Comparison of ENCODE assay signal across 10 cellular contexts in the genomic region with DNA sequence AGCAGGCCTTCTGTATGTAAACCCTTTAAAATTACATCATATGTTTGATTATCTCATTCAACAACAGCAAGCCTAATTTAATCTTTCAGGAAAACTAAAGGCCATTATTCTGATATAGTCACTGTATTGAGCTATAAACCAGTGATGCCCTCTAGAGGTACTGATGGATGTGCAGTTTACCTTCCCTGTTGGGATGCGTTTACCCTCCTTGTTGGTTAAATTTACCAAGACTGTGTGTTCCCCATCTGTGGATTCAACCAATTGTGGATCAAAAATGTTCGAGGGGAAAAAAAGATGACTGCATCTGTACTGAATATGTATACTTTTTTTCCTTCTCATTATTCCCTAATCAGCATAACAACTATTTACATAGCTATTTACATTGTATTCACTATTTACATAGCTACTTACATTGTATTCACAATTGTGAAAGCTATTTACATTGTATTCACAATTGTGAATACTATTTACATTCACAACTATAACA. TPM values are rescaled to one million over a fixed set of nuclear protein-coding genes. Genes with fewer than 3 reads are reported as not detected.
DNase-seq lines count a peak whose midpoint lies in the region; ATAC-seq and TF ChIP-seq lines count a peak whose summit lies in the region.
"Had no signal": no experiment of that assay in that cellular context is flagged by ENCODE, and none has a peak within 500 bp of the region (broad histone marks: within the 10 kb centered on the region; RNA-seq: fewer than 3 reads in every experiment).

No MANE protein-coding gene starts in this region.

- BruUV-seq in mammary epithelial cell (replicated peaks; lab: Mats Ljungman, UMichigan): no TSS peak

- H3K79me2 ChIP-seq in mammary epithelial cell (ENCODE audit: insufficient read depth, low read length): peaks cover 36% of the 10 kb centered on the region

- no peaks in the 10 kb centered on the region for H3K4me1 ChIP-seq in mammary epithelial cell (ENCODE audit: insufficient read depth, low read length)
- H3K4me1 ChIP-seq: thyroid gland had no signal

- no peaks in the 10 kb centered on the region for H3K9me3 ChIP-seq in mammary epithelial cell (replicated peaks; ENCODE audit: insufficient read depth, low read length)
- H3K9me3 ChIP-seq: thyroid gland had no signal

- no peaks in the 10 kb centered on the region for H4K20me1 ChIP-seq in mammary epithelial cell (ENCODE audit: insufficient read depth, low read length)

- peak; percentile 38 for DNase-seq in NCI-H1092 treated with DMSO at 0.1 percent for 48 hours (lab: John Stamatoyannopoulos, UW)
- no peak for DNase-seq in NCI-H1092 (lab: John Stamatoyannopoulos, UW)
- DNase-seq in NCI-H1105 (lab: John Stamatoyannopoulos, UW): peak; percentile 8
- no peak for DNase-seq in mammary epithelial cell
- peak; percentile 30 for DNase-seq in midbrain (lab: John Stamatoyannopoulos, UW)
- no peak for DNase-seq in iPS-NIHi11 (ENCODE audit: low spot score)
- no peak for DNase-seq in activated T-cell treated with anti-CD3 and anti-CD28 coated beads for 4 hours
- DNase-seq: thyroid gland had no signal

- in situ Hi-C loops in mammary epithelial cell (cut with MboI; ENCODE audit: low sequenced_read_pairs in 2 of 2): no loop called here

- H3K27me3 Mint-ChIP-seq in activated T-helper 17 cell treated with anti-CD3 and anti-CD28 coated beads, Interleukin-2, amount 50 U/mL, for 72 hours: no peaks in the 10 kb centered on the region

- TF ChIP-seq CTCF in mammary epithelial cell (conservative IDR thresholded peaks at IDR 0.05 in 1 of 2, IDR thresholded peaks at IDR 0.05 in 1 of 2; ENCODE audit: extremely low read depth in 1 of 2, insufficient read depth in 1 of 2, low read depth in 1 of 2, low read length in 2 of 2): peak; percentile 30 to 42

- no peak overlapping the region for H3K27ac ChIP-seq in mammary epithelial cell (ENCODE audit: insufficient read depth, low read depth, low read length)
- H3K27ac ChIP-seq: thyroid gland had no signal

- peaks cover 4% of the 10 kb centered on the region for H3K9me3 Mint-ChIP-seq in activated T-helper 17 cell treated with anti-CD3 and anti-CD28 coated beads, Interleukin-2, amount 50 U/mL, for 72 hours

- intact Hi-C loops in mammary epithelial cell (cut with micrococcal nuclease): loop anchor here (1.0 kb wide), 1 partner anchor 786 kb away; no protein-coding TSS in a partner anchor

- no peak for ATAC-seq in activated T-helper 17 cell treated with anti-CD3 and anti-CD28 coated beads, Interleukin-2, amount 50 U/mL, for 72 hours (replicated peaks)

- H3K4me1 Mint-ChIP-seq in activated T-helper 17 cell treated with anti-CD3 and anti-CD28 coated beads, Interleukin-2, amount 50 U/mL, for 72 hours: peaks cover 16% of the 10 kb centered on the region

- no peak overlapping the region for H3K4me3 ChIP-seq in mammary epithelial cell (replicated peaks in 1 of 3; ENCODE audit: insufficient read depth in 1 of 3, low read depth in 2 of 3, low read length in 3 of 3)
- H3K4me3 ChIP-seq: thyroid gland had no signal

- dilution Hi-C loops in mammary epithelial cell (cut with HindIII; ENCODE audit: low sequenced_read_pairs): no loop called here

- H3K4me3 Mint-ChIP-seq in activated T-helper 17 cell treated with anti-CD3 and anti-CD28 coated beads, Interleukin-2, amount 50 U/mL, for 72 hours: no peak overlapping the region

- no peak overlapping the region for H3K9ac ChIP-seq in mammary epithelial cell (ENCODE audit: insufficient read depth, low read length)

- H3K4me2 ChIP-seq in mammary epithelial cell (ENCODE audit: insufficient read depth, low read depth, low read length): no peak overlapping the region

- CTCF ChIA-PET in mammary epithelial cell (lab: Charles Lee; ENCODE audit: low non-redundant PET): interaction anchor here (0.6 to 0.9 kb wide), 3 partner anchors 10 to 965 kb away, joined by 3 to 10 read pairs (median 4); a partner anchor contains a TSS

- H3K27me3 ChIP-seq in mammary epithelial cell (ENCODE audit: insufficient read depth, low read length): no peaks in the 10 kb centered on the region
- H3K27me3 ChIP-seq: thyroid gland had no signal

- no peak overlapping the region for H2AFZ ChIP-seq in mammary epithelial cell (ENCODE audit: low read depth, low read length)

- peaks cover 13% of the 10 kb centered on the region for H3K36me3 ChIP-seq in mammary epithelial cell (ENCODE audit: insufficient read depth, low read length)

- H3K27ac Mint-ChIP-seq in activated T-helper 17 cell treated with anti-CD3 and anti-CD28 coated beads, Interleukin-2, amount 50 U/mL, for 72 hours: no peak overlapping the region

- peaks cover 56% of the 10 kb centered on the region for H3K36me3 Mint-ChIP-seq in activated T-helper 17 cell treated with anti-CD3 and anti-CD28 coated beads, Interleukin-2, amount 50 U/mL, for 72 hours (ENCODE audit: low read depth)

- whole genome bisulfite sequencing in mammary epithelial cell (ENCODE audit: low coverage, missing lambda C conversion rate): 95% methylated on average over 2 of the region's 2 CpGs

RNA-seq across cellular contexts. Expression of a gene that starts 3.7 kb away (rescaled TPM):
- under 1 TPM; 0.09 to 0.17 TPM for total RNA-seq in mammary epithelial cell
- polyA plus RNA-seq in mammary epithelial cell: 0.02 TPM
- polyA minus RNA-seq in mammary epithelial cell: not detected
- total RNA-seq in activated T-helper 17 cell treated with anti-CD3 and anti-CD28 coated beads, Interleukin-2, amount 50 U/mL, for 72 hours: under 1 TPM in 1 of 2 donors, not detected in 1; 0.08 TPM
- total RNA-seq: cerebellum, thyroid gland had no signal

RNA-seq across cellular contexts. Expression of a gene that starts 9.9 kb away (rescaled TPM):
- 10 to 100 TPM; 12.4 to 13.0 TPM for total RNA-seq in mammary epithelial cell
- 9.4 TPM for polyA plus RNA-seq in mammary epithelial cell
- 6.7 TPM for polyA minus RNA-seq in mammary epithelial cell
- total RNA-seq in activated T-helper 17 cell treated with anti-CD3 and anti-CD28 coated beads, Interleukin-2, amount 50 U/mL, for 72 hours: 10 to 100 TPM; 11.6 to 13.8 TPM

RNA-seq across cellular contexts. Expression of a gene that starts 10.1 kb away (rescaled TPM):
- 10 to 100 TPM; 12.3 to 17.5 TPM for total RNA-seq in mammary epithelial cell
- polyA plus RNA-seq in mammary epithelial cell: 2.9 TPM
- 2.2 TPM for polyA minus RNA-seq in mammary epithelial cell
- total RNA-seq in activated T-helper 17 cell treated with anti-CD3 and anti-CD28 coated beads, Interleukin-2, amount 50 U/mL, for 72 hours: 10 to 100 TPM in 1 of 2 donors, 1 to 10 TPM in 1; 8.4 to 19.6 TPM

RNA-seq across cellular contexts. Expression of a gene that starts 47.0 kb away (rescaled TPM):
- not detected for total RNA-seq in mammary epithelial cell
- not detected for polyA plus RNA-seq in mammary epithelial cell
- polyA minus RNA-seq in mammary epithelial cell: not detected
- not detected for total RNA-seq in activated T-helper 17 cell treated with anti-CD3 and anti-CD28 coated beads, Interleukin-2, amount 50 U/mL, for 72 hours
- total RNA-seq: thyroid gland had no signal

Comparison
In these comparisons a context has a peak if more than half of its experiments do, and no peak if none do; other contexts are left out.
1. DNase-seq: peak in NCI-H1092 treated with DMSO at 0.1 percent for 48 hours (single experiment), NCI-H1105 (single experiment) and midbrain (single experiment); none in NCI-H1092 (single experiment), mammary epithelial cell (single experiment), iPS-NIHi11 (single experiment) and activated T-cell treated with anti-CD3 and anti-CD28 coated beads for 4 hours (single experiment).